Comparison of ENCODE assay signal across 1 cellular context in the genomic region with DNA sequence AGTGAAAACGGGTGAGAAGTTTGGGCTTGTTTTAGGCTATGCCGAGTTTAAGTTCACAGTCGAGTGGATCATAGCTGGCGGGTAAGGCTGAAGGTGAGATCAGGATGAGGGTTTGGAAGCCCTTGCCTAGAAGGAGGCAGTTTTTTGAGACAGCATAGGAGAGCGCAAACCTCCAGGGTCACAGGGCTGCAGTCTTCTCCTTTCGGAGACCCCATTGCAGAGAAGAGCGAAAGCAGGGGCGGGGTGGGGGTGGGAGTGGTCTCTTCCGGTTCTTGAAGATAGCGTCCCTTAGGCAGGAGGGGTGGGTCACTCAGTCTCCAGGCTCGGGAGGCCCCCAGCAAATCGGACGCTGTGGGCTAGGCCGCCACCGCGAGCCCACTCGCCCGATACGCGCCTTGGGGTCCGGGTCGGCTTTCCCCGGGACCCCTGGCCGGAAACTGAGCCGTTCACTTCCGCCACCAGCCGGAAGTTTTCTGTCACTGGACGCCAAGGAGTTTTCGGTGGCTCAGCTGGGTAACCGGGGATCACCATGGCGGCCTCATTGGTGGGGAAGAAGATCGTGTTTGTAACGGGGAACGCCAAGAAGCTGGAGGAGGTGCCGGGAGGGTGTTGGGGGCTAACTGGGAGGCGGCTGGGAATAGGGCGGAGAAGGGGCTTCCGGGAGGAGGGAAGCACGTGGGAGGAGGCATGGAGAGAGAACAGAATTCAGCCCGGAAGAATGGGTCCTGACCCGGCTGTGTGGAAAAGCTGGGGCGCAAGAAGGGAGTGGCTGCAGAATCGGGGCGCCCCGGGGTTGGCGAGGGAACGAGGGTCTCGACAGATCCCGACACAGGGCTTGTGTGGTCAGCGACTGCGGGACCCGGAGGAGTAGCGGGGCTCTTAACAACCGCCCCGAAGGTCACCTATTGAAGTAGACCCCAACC.
TF ChIP-seq lines count a peak whose summit lies in the region.

Gene ITPA (plus strand): TSS at position 476 of the 923 bp plus-strand sequence. CDS start 54 bp downstream, at position 530.

TF ChIP-seq in HEK293, 187 proteins besides CTCF, POLR2A, EP300 and RAD21 (continued from another document and continues in another):
- TF ChIP-seq SCRT1 (tag by site-specific recombination; IDR thresholded peaks at IDR 0.05; ENCODE audit: borderline replicate concordance) (no peak), ZEB2 (tag by site-specific recombination; IDR thresholded peaks at IDR 0.05) (peak; percentile 67; the same call in 1 of the 2 replicates), ZNF449 (tag by site-specific recombination; IDR thresholded peaks at IDR 0.05) (no peak), ZNF692 (tag by site-specific recombination; IDR thresholded peaks at IDR 0.05) (peak; percentile 58), ZNF18 (tag by site-specific recombination; IDR thresholded peaks at IDR 0.05) (no peak), KLF16 (tag by site-specific recombination; IDR thresholded peaks at IDR 0.05) (no peak), SETDB1 (IDR thresholded peaks at IDR 0.05; ENCODE audit: insufficient read length, low read length) (no peak), YY2 (tag by site-specific recombination; IDR thresholded peaks at IDR 0.05) (peak; percentile 68; the same call in 1 of the 2 replicates), ZNF768 (tag by site-specific recombination; IDR thresholded peaks at IDR 0.05) (no peak; the same call in 1 of the 2 replicates), ZNF2 (tag by site-specific recombination; IDR thresholded peaks at IDR 0.05) (peak; percentile 42; the same call in 1 of the 2 replicates), KLF1 (tag by site-specific recombination; IDR thresholded peaks at IDR 0.05) (peak; percentile 64), PRDM10 (tag by site-specific recombination; IDR thresholded peaks at IDR 0.05) (peak; percentile 93), ZBTB7A (tag by site-specific recombination; IDR thresholded peaks at IDR 0.05; ENCODE audit: low read depth) (peak; percentile 89; the same call in 1 of the 2 replicates), OVOL3 (tag by site-specific recombination; IDR thresholded peaks at IDR 0.05) (no peak), ZNF701 (tag by site-specific recombination; IDR thresholded peaks at IDR 0.05) (no peak), ZFP3 (tag by site-specific recombination; IDR thresholded peaks at IDR 0.05; ENCODE audit: low read depth) (no peak), ZNF121 (tag by site-specific recombination; IDR thresholded peaks at IDR 0.05) (no peak), ZNF555 (tag by site-specific recombination; conservative IDR thresholded peaks at IDR 0.05) (no peak), ZNF624 (tag by site-specific recombination; IDR thresholded peaks at IDR 0.05) (no peak), ZNF366 (tag by site-specific recombination; conservative IDR thresholded peaks at IDR 0.05) (no peak), ZNF626 (tag by site-specific recombination; IDR thresholded peaks at IDR 0.05) (no peak), MEIS1 (CRISPR knock-in tag; IDR thresholded peaks at IDR 0.05; ENCODE audit: borderline replicate concordance) (no peak), REST (tag by site-specific recombination; IDR thresholded peaks at IDR 0.05) (no peak), ZNF23 (tag by site-specific recombination; IDR thresholded peaks at IDR 0.05; ENCODE audit: borderline replicate concordance) (no peak), ZNF473 (tag by site-specific recombination; IDR thresholded peaks at IDR 0.05) (no peak), BCL11B (tag by site-specific recombination; IDR thresholded peaks at IDR 0.05; ENCODE audit: low read depth) (no peak), ZNF529 (tag by site-specific recombination; IDR thresholded peaks at IDR 0.05; ENCODE audit: insufficient replicate concordance) (no peak), ZNF514 (tag by site-specific recombination; IDR thresholded peaks at IDR 0.05) (no peak), ZBTB20 (tag by site-specific recombination; IDR thresholded peaks at IDR 0.05) (peak; percentile 47; the same call in 1 of the 2 replicates), ZNF560 (tag by site-specific recombination; IDR thresholded peaks at IDR 0.05; ENCODE audit: borderline replicate concordance) (no peak), ZNF202 (tag by site-specific recombination; IDR thresholded peaks at IDR 0.05; ENCODE audit: borderline replicate concordance) (no peak), HOXA7 (CRISPR knock-in tag; IDR thresholded peaks at IDR 0.05; ENCODE audit: borderline replicate concordance) (no peak), KLF9 (tag by site-specific recombination; IDR thresholded peaks at IDR 0.05; ENCODE audit: low read depth) (peak; percentile 91), SCRT2 (tag by site-specific recombination; IDR thresholded peaks at IDR 0.05) (no peak), ZNF654 (tag by site-specific recombination; IDR thresholded peaks at IDR 0.05; ENCODE audit: low read depth) (no peak)
- TF ChIP-seq, protein P1, sequence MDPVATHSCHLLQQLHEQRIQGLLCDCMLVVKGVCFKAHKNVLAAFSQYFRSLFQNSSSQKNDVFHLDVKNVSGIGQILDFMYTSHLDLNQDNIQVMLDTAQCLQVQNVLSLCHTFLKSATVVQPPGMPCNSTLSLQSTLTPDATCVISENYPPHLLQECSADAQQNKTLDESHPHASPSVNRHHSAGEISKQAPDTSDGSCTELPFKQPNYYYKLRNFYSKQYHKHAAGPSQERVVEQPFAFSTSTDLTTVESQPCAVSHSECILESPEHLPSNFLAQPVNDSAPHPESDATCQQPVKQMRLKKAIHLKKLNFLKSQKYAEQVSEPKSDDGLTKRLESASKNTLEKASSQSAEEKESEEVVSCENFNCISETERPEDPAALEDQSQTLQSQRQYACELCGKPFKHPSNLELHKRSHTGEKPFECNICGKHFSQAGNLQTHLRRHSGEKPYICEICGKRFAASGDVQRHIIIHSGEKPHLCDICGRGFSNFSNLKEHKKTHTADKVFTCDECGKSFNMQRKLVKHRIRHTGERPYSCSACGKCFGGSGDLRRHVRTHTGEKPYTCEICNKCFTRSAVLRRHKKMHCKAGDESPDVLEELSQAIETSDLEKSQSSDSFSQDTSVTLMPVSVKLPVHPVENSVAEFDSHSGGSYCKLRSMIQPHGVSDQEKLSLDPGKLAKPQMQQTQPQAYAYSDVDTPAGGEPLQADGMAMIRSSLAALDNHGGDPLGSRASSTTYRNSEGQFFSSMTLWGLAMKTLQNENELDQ (tag by site-specific recombination; IDR thresholded peaks at IDR 0.05; ENCODE audit: low read depth) = no peak
- TF ChIP-seq, protein P2, sequence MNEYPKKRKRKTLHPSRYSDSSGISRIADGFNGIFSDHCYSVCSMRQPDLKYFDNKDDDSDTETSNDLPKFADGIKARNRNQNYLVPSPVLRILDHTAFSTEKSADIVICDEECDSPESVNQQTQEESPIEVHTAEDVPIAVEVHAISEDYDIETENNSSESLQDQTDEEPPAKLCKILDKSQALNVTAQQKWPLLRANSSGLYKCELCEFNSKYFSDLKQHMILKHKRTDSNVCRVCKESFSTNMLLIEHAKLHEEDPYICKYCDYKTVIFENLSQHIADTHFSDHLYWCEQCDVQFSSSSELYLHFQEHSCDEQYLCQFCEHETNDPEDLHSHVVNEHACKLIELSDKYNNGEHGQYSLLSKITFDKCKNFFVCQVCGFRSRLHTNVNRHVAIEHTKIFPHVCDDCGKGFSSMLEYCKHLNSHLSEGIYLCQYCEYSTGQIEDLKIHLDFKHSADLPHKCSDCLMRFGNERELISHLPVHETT (tag by site-specific recombination; IDR thresholded peaks at IDR 0.05) = no peak
- TF ChIP-seq, protein P3, sequence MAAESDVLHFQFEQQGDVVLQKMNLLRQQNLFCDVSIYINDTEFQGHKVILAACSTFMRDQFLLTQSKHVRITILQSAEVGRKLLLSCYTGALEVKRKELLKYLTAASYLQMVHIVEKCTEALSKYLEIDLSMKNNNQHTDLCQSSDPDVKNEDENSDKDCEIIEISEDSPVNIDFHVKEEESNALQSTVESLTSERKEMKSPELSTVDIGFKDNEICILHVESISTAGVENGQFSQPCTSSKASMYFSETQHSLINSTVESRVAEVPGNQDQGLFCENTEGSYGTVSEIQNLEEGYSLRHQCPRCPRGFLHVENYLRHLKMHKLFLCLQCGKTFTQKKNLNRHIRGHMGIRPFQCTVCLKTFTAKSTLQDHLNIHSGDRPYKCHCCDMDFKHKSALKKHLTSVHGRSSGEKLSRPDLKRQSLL (tag by site-specific recombination; IDR thresholded peaks at IDR 0.05) = no peak
